8 cellular contexts compared by ENCODE assay signal in the genomic region with DNA sequence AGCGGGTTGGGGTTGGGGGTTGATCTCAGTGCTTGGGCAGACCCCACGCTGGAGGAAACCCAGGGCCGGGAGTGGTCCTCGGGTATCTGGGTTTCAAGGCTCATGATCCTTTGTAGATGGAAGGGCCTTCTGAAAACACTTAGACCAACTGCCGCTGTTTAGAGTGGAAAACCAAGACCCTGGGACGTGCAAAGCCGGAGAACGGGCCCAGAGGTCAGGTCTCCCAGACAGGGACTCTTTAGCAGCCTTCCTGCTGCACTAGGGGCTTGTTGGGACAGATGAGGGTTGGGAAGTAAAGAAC. TPM values are rescaled to one million over a fixed set of nuclear protein-coding genes. Genes with fewer than 3 reads are reported as not detected.
DNase-seq lines count a peak whose midpoint lies in the region; ATAC-seq and TF ChIP-seq lines count a peak whose summit lies in the region.

No MANE protein-coding gene starts in this region.

- no peak overlapping the region for H3K23ac ChIP-seq in H9 (ENCODE audit: insufficient read length, low read depth, low read length)

- no peaks in the 10 kb centered on the region for H3K23me2 ChIP-seq in H9 (ENCODE audit: insufficient read length, low read depth, low read length, poor library complexity, severe bottlenecking)

- H3K79me2 ChIP-seq in H9 (ENCODE audit: insufficient read depth, low read length) = no peaks in the 10 kb centered on the region

- no peak overlapping the region for H3K56ac ChIP-seq in H9 (ENCODE audit: insufficient read length, low read depth, low read length)

- H3K4me1 ChIP-seq in H9 (ENCODE audit: insufficient read depth, low read length) (no peaks in the 10 kb centered on the region; the same call in 1 of the 2 replicates), right cardiac atrium (ENCODE audit: control insufficient read depth, insufficient read depth, low read length) (peaks cover 14% of the 10 kb centered on the region), spleen (peaks cover 31 to 61% (median 52%) of the 10 kb centered on the region in 6 donors)

- H3K4me3 Mint-ChIP-seq in H9 (peak overlapping the region; percentile 83 to 84), activated B cell treated with CpG ODN at 0.5 μM for 24 hours (peak overlapping the region; percentile 93)

- H3K27me3 Mint-ChIP-seq in H9 (ENCODE audit: low read depth) (peaks cover 28% of the 10 kb centered on the region), activated B cell treated with CpG ODN at 0.5 μM for 24 hours (no peaks in the 10 kb centered on the region)

- H4K20me1 ChIP-seq in H9 (ENCODE audit: control insufficient read depth, insufficient read depth, insufficient read length) = no peaks in the 10 kb centered on the region

- H3K4me2 ChIP-seq in H9 (ENCODE audit: insufficient read depth, insufficient read length, low read length) = peak overlapping the region; percentile 7

- POLR2A ChIA-PET in activated B cell treated with CpG ODN at 0.5 μM for 24 hours (lab: Charles Lee) = interaction anchor here (0.9 to 11.1 kb wide), 27 partner anchors 9 to 243 kb away, joined by 3 to 189 read pairs (median 5); a partner anchor contains a TSS

- H2BK5ac ChIP-seq in H9 (ENCODE audit: insufficient read length, low read length) = no peak overlapping the region

- peaks cover 5 to 10% (median 8%) of the 10 kb centered on the region in 3 experiments; a peak in 6 of 7 replicates for H3K36me3 Mint-ChIP-seq in H9 (ENCODE audit: insufficient read depth in 1 of 3, low read depth in 3 of 3)
- H3K36me3 Mint-ChIP-seq in activated B cell treated with CpG ODN at 0.5 μM for 24 hours (ENCODE audit: low read depth) = peaks cover 43% of the 10 kb centered on the region

- H3K4me1 Mint-ChIP-seq in H9 (peaks cover 19 to 25% of the 10 kb centered on the region in 2 experiments), activated B cell treated with CpG ODN at 0.5 μM for 24 hours (peaks cover 60% of the 10 kb centered on the region)

- no peak overlapping the region for H2AFZ ChIP-seq in H9 (ENCODE audit: low read length)

- H2BK12ac ChIP-seq in H9 (ENCODE audit: insufficient read length, low read depth, low read length) = no peak overlapping the region

- H3K14ac ChIP-seq in H9 (ENCODE audit: insufficient read depth, low read length) = no peak overlapping the region

- CTCF ChIA-PET in activated B cell treated with CpG ODN at 0.5 μM for 24 hours (lab: Charles Lee) = interaction anchor here (1.4 kb wide), 1 partner anchor 16 kb away, joined by 3 read pairs; no protein-coding TSS in a partner anchor

- H3K9me3 Mint-ChIP-seq in H9 (no peaks in the 10 kb centered on the region; a peak in 1 of 5 replicates), activated B cell treated with CpG ODN at 0.5 μM for 24 hours (no peaks in the 10 kb centered on the region)

- H3K27ac Mint-ChIP-seq in H9 = no peak overlapping the region
- H3K27ac Mint-ChIP-seq in activated B cell treated with CpG ODN at 0.5 μM for 24 hours = peak overlapping the region; percentile 98

- TF ChIP-seq CTCF in H9 (conservative IDR thresholded peaks at IDR 0.05) (no peak), activated B cell treated with CpG ODN at 0.5 μM for 24 hours (IDR thresholded peaks at IDR 0.05) (no peak), spleen (IDR thresholded peaks at IDR 0.05 in 8 of 11, conservative IDR thresholded peaks at IDR 0.05 in 3 of 11) (peak in 1 of 11 experiments; percentile 0)

- H3K36me3 ChIP-seq in spleen = peaks cover 0 to 20% (median 15%) of the 10 kb centered on the region in 6 donors

- ATAC-seq in activated B cell treated with CpG ODN at 0.5 μM for 24 hours (ENCODE audit: low read depth) = no peak
- ATAC-seq in right cardiac atrium = no peak

- DNase-seq in H9 = no peak
- DNase-seq in activated B cell treated with CpG ODN at 0.5 μM for 24 hours = no peak
- DNase-seq in right cardiac atrium = no peak
- DNase-seq in spleen = no peak
- no peak for DNase-seq in NCI-H69 (lab: John Stamatoyannopoulos, UW)
- DNase-seq in NCI-H1436 treated with DMSO at 0.1 percent for 48 hours (lab: John Stamatoyannopoulos, UW) = no peak
- no peak for DNase-seq in NCI-H2196 treated with DMSO at 0.1 percent for 48 hours (lab: John Stamatoyannopoulos, UW; ENCODE audit: unreplicated experiment)
- no peak for DNase-seq in stimulated activated CD4-positive, alpha-beta T cell treated with anti-CD3 and anti-CD28 coated beads, Interleukin-4, amount 100 ng/mL, for 24 hours

- H3K4ac ChIP-seq in H9 (ENCODE audit: low read depth, low read length) = no peak overlapping the region

- no peak overlapping the region for H2BK20ac ChIP-seq in H9 (ENCODE audit: low read depth, low read length, poor library complexity, severe bottlenecking)

- H3K27me3 ChIP-seq in H9 (ENCODE audit: insufficient read depth, low read length) (no peaks in the 10 kb centered on the region; the same call in 1 of the 2 replicates), right cardiac atrium (ENCODE audit: control insufficient read depth, insufficient read depth) (no peaks in the 10 kb centered on the region), spleen (replicated peaks in 1 of 7) (no peaks in the 10 kb centered on the region)

- no peak overlapping the region for H2BK15ac ChIP-seq in H9 (ENCODE audit: low read depth, low read length)

- no peak overlapping the region for H4K8ac ChIP-seq in H9 (replicated peaks; ENCODE audit: insufficient read length, low read depth, low read length)

- H3K27ac ChIP-seq in H9 (ENCODE audit: insufficient read length, low read depth, low read length) (no peak overlapping the region), right cardiac atrium (ENCODE audit: low read length) (no peak overlapping the region), spleen (peak overlapping the region; percentile 91 to 97 (median 92))

- no peak overlapping the region for H3T11ph ChIP-seq in H9 (ENCODE audit: low read length)

- H3K4me3 ChIP-seq in right cardiac atrium (ENCODE audit: low read length) = peak overlapping the region; percentile 56
- H3K4me3 ChIP-seq in spleen = peak overlapping the region; percentile 49 to 81 (median 53)

- H3K9me3 ChIP-seq in H9 (ENCODE audit: control insufficient read depth, low read depth, low read length) (no peaks in the 10 kb centered on the region), right cardiac atrium (ENCODE audit: control insufficient read depth, low read length) (no peaks in the 10 kb centered on the region), spleen (no peaks in the 10 kb centered on the region)

- intact Hi-C loops in activated B cell treated with CpG ODN at 0.5 μM for 24 hours (cut with micrococcal nuclease) (loop anchor here (1.0 to 2.0 kb wide), 4 partner anchors 47 to 130 kb away; a partner anchor contains a TSS), right cardiac atrium (cut with DNase I) (no loop called here), spleen (cut with DNase I; ENCODE audit: low total_unique reads) (no loop called here)

- H3K79me1 ChIP-seq in H9 (ENCODE audit: insufficient read depth, low read depth, low read length, poor library complexity, severe bottlenecking) = no peaks in the 10 kb centered on the region

- H4K5ac ChIP-seq in H9 (ENCODE audit: insufficient read length, low read depth, low read length) = no peak overlapping the region

- no peak overlapping the region for H2BK120ac ChIP-seq in H9 (ENCODE audit: low read depth, low read length, poor library complexity, severe bottlenecking)

- no peak overlapping the region for H2AK5ac ChIP-seq in H9 (ENCODE audit: insufficient read length, low read length)

- H3K18ac ChIP-seq in H9 (ENCODE audit: insufficient read length, low read depth, low read length) = no peak overlapping the region

- WGBS in H9 (ENCODE audit: extremely low coverage, insufficient read length, low lambda C conversion rate) = no CpG with 5 or more reads among the region's 8 CpGs
- WGBS in right cardiac atrium = 58% methylated on average over 8 of the region's 8 CpGs
- 51 to 66% (median 60%) methylated on average over 8 of the region's 8 CpGs for WGBS in spleen, 5 donors

- H4K91ac ChIP-seq in H9 (ENCODE audit: insufficient read length, low read depth, low read length) = no peak overlapping the region

- TF ChIP-seq POLR2A in spleen (IDR thresholded peaks at IDR 0.05) = no peak

- H3K9ac ChIP-seq in H9 (ENCODE audit: extremely low read depth, insufficient read length, low read length) = no peak overlapping the region

RNA-seq across cellular contexts. Expression of a gene that starts 0.6 kb away (rescaled TPM):
- total RNA-seq in H9 (2021) = 31.9 and 35.6 TPM in 2 replicates
- total RNA-seq in activated B cell treated with CpG ODN at 0.5 μM for 24 hours = 108 and 114 TPM in 2 replicates
- total RNA-seq in right cardiac atrium = 10 to 100 TPM; 50.8 to 64.5 (median 64.2) TPM
- 74.2 TPM for polyA plus RNA-seq in right cardiac atrium
- total RNA-seq in spleen = 10 to 100 TPM; 72.2 to 95.8 (median 88.1) TPM
- 100 to 1,000 TPM; 135 to 146 (median 141) TPM for polyA plus RNA-seq in spleen

RNA-seq across cellular contexts. Expression of a gene that starts 14.4 kb away (rescaled TPM):
- total RNA-seq in H9 (2021) = 46.9 and 53.6 TPM in 2 replicates
- 76.0 and 83.5 TPM in 2 replicates for total RNA-seq in activated B cell treated with CpG ODN at 0.5 μM for 24 hours
- total RNA-seq in right cardiac atrium = 10 to 100 TPM; 61.7 to 78.2 (median 65.4) TPM
- polyA plus RNA-seq in right cardiac atrium = 82.3 TPM
- total RNA-seq in spleen = 100 to 1,000 TPM in 3 of 7 donors, 10 to 100 TPM in 4; 48.5 to 192 (median 66.6) TPM
- 100 to 1,000 TPM in 1 of 3 donors, 10 to 100 TPM in 2; 94.6 to 123 (median 95.1) TPM for polyA plus RNA-seq in spleen

RNA-seq across cellular contexts. Expression of a gene that starts 21.7 kb away (rescaled TPM):
- 43.5 and 50.1 TPM in 2 replicates for total RNA-seq in H9 (2021)
- 103 and 111 TPM in 2 replicates for total RNA-seq in activated B cell treated with CpG ODN at 0.5 μM for 24 hours
- total RNA-seq in right cardiac atrium = 10 to 100 TPM; 19.4 to 26.3 (median 24.1) TPM
- polyA plus RNA-seq in right cardiac atrium = 13.7 TPM
- total RNA-seq in spleen = 10 to 100 TPM; 42.5 to 86.9 (median 74.9) TPM
- polyA plus RNA-seq in spleen = 10 to 100 TPM; 17.8 to 67.0 (median 29.2) TPM

RNA-seq across cellular contexts. Expression of a gene that starts 24.5 kb away (rescaled TPM):
- total RNA-seq in H9 (2021) = 32.9 and 36.1 TPM in 2 replicates
- 67.1 and 68.5 TPM in 2 replicates for total RNA-seq in activated B cell treated with CpG ODN at 0.5 μM for 24 hours
- total RNA-seq in right cardiac atrium = 10 to 100 TPM; 31.5 to 52.7 (median 49.9) TPM
- polyA plus RNA-seq in right cardiac atrium = 65.2 TPM
- 10 to 100 TPM; 32.9 to 49.9 (median 40.9) TPM for total RNA-seq in spleen
- polyA plus RNA-seq in spleen = 10 to 100 TPM; 35.6 to 57.1 (median 51.0) TPM

RNA-seq across cellular contexts. Expression of a gene that starts 28.3 kb away (rescaled TPM):
- total RNA-seq in H9 (2021) (0.09 TPM in 1 of 2 replicates, not detected in the other), activated B cell treated with CpG ODN at 0.5 μM for 24 hours (2.1 and 3.0 TPM in 2 replicates), right cardiac atrium (1 to 10 TPM; 1.1 to 1.8 (median 1.5) TPM), spleen (10 to 100 TPM; 12.7 to 27.3 (median 21.3) TPM)
- polyA plus RNA-seq in right cardiac atrium (0.81 TPM), spleen (1 to 10 TPM; 2.6 to 6.2 (median 3.0) TPM)

Comparison
In these comparisons a context has a peak if more than half of its experiments do, and no peak if none do; other contexts are left out.
1. H3K27ac ChIP-seq: peak in spleen (8 of 8); none in H9 (single experiment) and right cardiac atrium (single experiment).